Comparison of ENCODE assay signal across 24 cellular contexts in genomic region chr18:49755489-49755888, GRCh38.
"Had no signal": no experiment of that assay in that cellular context is flagged by ENCODE, and none has a peak within 500 bp of the region (broad histone marks: within the 10 kb centered on the region; RNA-seq: fewer than 3 reads in every experiment).

No MANE protein-coding gene starts in this region.

- H3K4me1 Mint-ChIP-seq: naive B cell; stimulated activated memory B cell treated with anti-CD40 and anti-IgM and Interleukin-4, amounts not matched to agents 10 μg/mL and 1 μg/mL and 100 μg/mL, for 72 hours had no signal

- H3K36me3 ChIP-seq: heart left ventricle, left ventricle myocardium inferior, right atrium auricular region, right lobe of liver, suprapubic skin, thoracic aorta, tibial artery, vagina had no signal

- H3K27me3 ChIP-seq: right atrium auricular region, right lobe of liver, vagina had no signal

- H3K4me3 ChIP-seq: heart left ventricle, left ventricle myocardium inferior, lung, right atrium auricular region, right lobe of liver, smooth muscle cell, suprapubic skin, thoracic aorta, tibial artery, vagina had no signal

- H3K27ac ChIP-seq: heart left ventricle, left ventricle myocardium inferior, parathyroid adenoma, right atrium auricular region, suprapubic skin, thoracic aorta, tibial artery, vagina had no signal

- ATAC-seq: heart left ventricle; natural killer cell treated with Interleukin-12 subunit alpha and Interleukin-12 subunit beta and Interleukin-15 and Interleukin-18, amount 100 ng/mL, for 72 hours; stimulated activated memory B cell treated with anti-CD40 and anti-IgM and Interleukin-4, amounts not matched to agents 10 μg/mL and 1 μg/mL and 100 μg/mL, for 72 hours had no signal

- H3K9me3 Mint-ChIP-seq: natural killer cell treated with Interleukin-12 subunit alpha and Interleukin-12 subunit beta and Interleukin-15 and Interleukin-18, amount 100 ng/mL, for 72 hours had no signal

- H3K27ac Mint-ChIP-seq: naive B cell; natural killer cell treated with Interleukin-12 subunit alpha and Interleukin-12 subunit beta and Interleukin-15 and Interleukin-18, amount 100 ng/mL, for 72 hours; progenitor cell of endocrine pancreas; stimulated activated memory B cell treated with anti-CD40 and anti-IgM and Interleukin-4, amounts not matched to agents 10 μg/mL and 1 μg/mL and 100 μg/mL, for 72 hours; type B pancreatic cell had no signal

- H3K9me3 ChIP-seq: left ventricle myocardium inferior, right atrium auricular region, right lobe of liver, suprapubic skin, thoracic aorta, tibial artery, vagina had no signal

- H3K4me3 Mint-ChIP-seq: immature natural killer cell; naive B cell; natural killer cell treated with Interleukin-12 subunit alpha and Interleukin-12 subunit beta and Interleukin-15 and Interleukin-18, amount 100 ng/mL, for 72 hours; stimulated activated memory B cell treated with anti-CD40 and anti-IgM and Interleukin-4, amounts not matched to agents 10 μg/mL and 1 μg/mL and 100 μg/mL, for 72 hours; type B pancreatic cell had no signal

- DNase-seq: heart left ventricle; hypothalamus; immature natural killer cell; left ventricle myocardium inferior; naive B cell; nucleus accumbens; right lobe of liver; stimulated activated CD4-positive, alpha-beta T cell treated with anti-CD3 and anti-CD28 coated beads, Interleukin-1b, Interleukin-23, amount 100 ng/mL, for 48 hours; stimulated activated CD4-positive, alpha-beta T cell treated with anti-CD3 and anti-CD28 coated beads, Interleukin-2, amount 100 ng/mL, for 48 hours; stimulated activated CD4-positive, alpha-beta T cell treated with anti-CD3 and anti-CD28 coated beads, Interleukin-4, amount 100 ng/mL, for 4 hours; stimulated activated CD8-positive, alpha-beta memory T cell treated with anti-CD3 and anti-CD28 coated beads, Interleukin-4, amount 100 ng/mL, for 48 hours; stimulated activated naive CD4-positive, alpha-beta T cell treated with Interleukin-2 at 50 U/mL for 16 hours; tibial artery had no signal

- H3K4me1 ChIP-seq: heart left ventricle, left ventricle myocardium inferior, parathyroid adenoma, right atrium auricular region, suprapubic skin, tibial artery, vagina had no signal

- H3K36me3 Mint-ChIP-seq: naive B cell; natural killer cell treated with Interleukin-12 subunit alpha and Interleukin-12 subunit beta and Interleukin-15 and Interleukin-18, amount 100 ng/mL, for 72 hours; stimulated activated memory B cell treated with anti-CD40 and anti-IgM and Interleukin-4, amounts not matched to agents 10 μg/mL and 1 μg/mL and 100 μg/mL, for 72 hours; type B pancreatic cell had no signal
